Comparison of ENCODE assay signal across 8 cellular contexts in the genomic region with DNA sequence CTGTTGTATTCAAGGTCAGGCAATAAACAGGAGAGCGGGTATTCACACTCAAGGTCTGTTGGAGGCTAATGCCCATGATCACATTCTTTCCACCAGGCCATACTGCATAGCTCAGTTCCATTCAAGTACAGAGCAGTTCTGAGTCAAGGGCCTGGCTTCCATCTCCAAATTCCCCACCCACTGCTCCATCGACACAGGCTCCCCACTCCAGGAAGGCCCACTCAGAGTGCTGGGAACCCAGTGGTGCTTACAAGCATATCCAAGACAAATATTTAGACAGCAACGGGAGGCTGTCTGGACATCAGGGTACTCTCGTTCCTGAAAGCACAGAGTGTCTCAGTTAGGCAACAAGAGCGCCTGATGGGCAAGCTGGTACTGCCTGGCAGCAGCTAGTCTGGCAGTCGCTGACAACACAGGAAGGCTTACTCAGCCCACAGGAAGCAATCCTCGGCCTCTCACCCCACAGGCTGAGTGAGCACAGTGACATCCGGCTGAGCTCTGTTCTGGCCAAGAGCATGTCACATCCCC. TPM values are rescaled to one million over a fixed set of nuclear protein-coding genes. Genes with fewer than 3 reads are reported as not detected.
DNase-seq lines count a peak whose midpoint lies in the region; ATAC-seq and TF ChIP-seq lines count a peak whose summit lies in the region.

No MANE protein-coding gene starts in this region.

- peak overlapping the region; percentile 43 to 69 (median 56) for H3K4me3 Mint-ChIP-seq in T-cell
- H3K4me3 Mint-ChIP-seq in activated naive CD8-positive, alpha-beta T cell treated with anti-CD3 and anti-CD28 coated beads, Interleukin-2, amount 50 U/mL, for 24 hours, result peak overlapping the region; percentile 76

- WGBS in sigmoid colon, 2 donors, result 39 to 66% methylated on average over 8 of the region's 8 CpGs

- H3K36me3 Mint-ChIP-seq in T-cell, result peaks cover 44% of the 10 kb centered on the region
- H3K36me3 Mint-ChIP-seq in activated naive CD8-positive, alpha-beta T cell treated with anti-CD3 and anti-CD28 coated beads, Interleukin-2, amount 50 U/mL, for 24 hours (ENCODE audit: low read depth), result peaks cover 4% of the 10 kb centered on the region

- no peaks in the 10 kb centered on the region for H3K9me3 Mint-ChIP-seq in T-cell
- H3K9me3 Mint-ChIP-seq in activated naive CD8-positive, alpha-beta T cell treated with anti-CD3 and anti-CD28 coated beads, Interleukin-2, amount 50 U/mL, for 24 hours, result no peaks in the 10 kb centered on the region

- peak; percentile 3 to 93 (median 56) for TF ChIP-seq EP300 in sigmoid colon (IDR thresholded peaks at IDR 0.05)

- H3K4me3 ChIP-seq in sigmoid colon, result no peak overlapping the region

- CTCF ChIA-PET in T-cell (lab: Charles Lee), result interaction anchor here (0.6 to 3.0 kb wide), 16 partner anchors 24 to 926 kb away, joined by 3 to 33 read pairs (median 4); a partner anchor contains a TSS

- intact Hi-C loops in left cardiac atrium (cut with DNase I) (loop anchor here in 1 of 2 donors (2.0 kb wide), 1 partner anchor 66 kb away; no protein-coding TSS in a partner anchor), sigmoid colon (cut with DNase I) (loop anchor here (1.0 to 2.0 kb wide), 3 partner anchors 19 to 66 kb away; a partner anchor contains a TSS)

- POLR2A ChIA-PET in T-cell (lab: Charles Lee), result interaction anchor here (0.5 to 1.2 kb wide), 7 partner anchors 28 to 637 kb away, joined by 3 to 6 read pairs (median 3); a partner anchor contains a TSS

- DNase-seq in Ammon's horn (ENCODE audit: low spot score) (peak; percentile 97), T-cell (peak; percentile 41 to 76 (median 60)), left cardiac atrium (peak; percentile 86), sigmoid colon (peak; percentile 93), D341Med (ENCODE audit: low spot score) (no peak), NCI-H1105 (lab: John Stamatoyannopoulos, UW) (no peak)
- peak; percentile 74 for DNase-seq in activated naive CD8-positive, alpha-beta T cell treated with anti-CD3 and anti-CD28 coated beads, Interleukin-2, amount 50 U/mL, for 24 hours

- peaks cover 0 to 48% (median 42%) of the 10 kb centered on the region in 4 donors for H3K4me1 ChIP-seq in sigmoid colon

- no peaks in the 10 kb centered on the region for H3K27me3 ChIP-seq in sigmoid colon

- peak; percentile 77 for ATAC-seq in HG02759 (IDR thresholded peaks at IDR 0.05; ENCODE audit: unreplicated experiment)
- peak; percentile 98 to 100 (median 100) for ATAC-seq in T-cell (replicated peaks in 1 of 4)
- peak; percentile 100 for ATAC-seq in activated naive CD8-positive, alpha-beta T cell treated with anti-CD3 and anti-CD28 coated beads, Interleukin-2, amount 50 U/mL, for 24 hours
- peak; percentile 92 to 96 for ATAC-seq in left cardiac atrium

- H3K27me3 Mint-ChIP-seq in T-cell, result no peaks in the 10 kb centered on the region
- H3K27me3 Mint-ChIP-seq in activated naive CD8-positive, alpha-beta T cell treated with anti-CD3 and anti-CD28 coated beads, Interleukin-2, amount 50 U/mL, for 24 hours, result no peaks in the 10 kb centered on the region

- peak overlapping the region; percentile 98 to 99 for H3K27ac Mint-ChIP-seq in T-cell
- H3K27ac Mint-ChIP-seq in activated naive CD8-positive, alpha-beta T cell treated with anti-CD3 and anti-CD28 coated beads, Interleukin-2, amount 50 U/mL, for 24 hours, result peak overlapping the region; percentile 92

- no peaks in the 10 kb centered on the region for H3K9me3 ChIP-seq in sigmoid colon

- TF ChIP-seq CTCF in sigmoid colon (IDR thresholded peaks at IDR 0.05), result peak; percentile 30 to 59 (median 42)

- no peak for TF ChIP-seq POLR2A in sigmoid colon (IDR thresholded peaks at IDR 0.05)

- peaks cover 5 to 19% (median 7%) of the 10 kb centered on the region in 4 donors for H3K36me3 ChIP-seq in sigmoid colon

- peak overlapping the region; percentile 65 to 79 (median 74) for H3K27ac ChIP-seq in sigmoid colon

- H3K4me1 Mint-ChIP-seq in T-cell, result peaks cover 54 to 66% (median 58%) of the 10 kb centered on the region in 3 donors
- H3K4me1 Mint-ChIP-seq in activated naive CD8-positive, alpha-beta T cell treated with anti-CD3 and anti-CD28 coated beads, Interleukin-2, amount 50 U/mL, for 24 hours, result peaks cover 35% of the 10 kb centered on the region

RNA-seq across cellular contexts. Expression of a gene that starts 40.9 kb away (rescaled TPM):
- 10 to 100 TPM; 51.3 to 80.2 (median 74.1) TPM for total RNA-seq in T-cell
- total RNA-seq in left cardiac atrium, result 10 to 100 TPM; 14.5 to 19.0 TPM
- total RNA-seq in sigmoid colon, result 10 to 100 TPM; 16.5 to 25.2 (median 21.8) TPM
- 10 to 100 TPM; 15.0 to 29.4 (median 24.1) TPM for polyA plus RNA-seq in sigmoid colon

RNA-seq across cellular contexts. Expression of a gene that starts 42.3 kb away (rescaled TPM):
- total RNA-seq in T-cell, result 10 to 100 TPM; 42.7 to 52.7 (median 49.8) TPM
- 10 to 100 TPM; 14.3 to 23.0 TPM for total RNA-seq in left cardiac atrium
- 10 to 100 TPM; 19.4 to 29.7 (median 22.7) TPM for total RNA-seq in sigmoid colon
- 10 to 100 TPM in 1 of 3 donors, 1 to 10 TPM in 2; 3.5 to 15.6 (median 4.2) TPM for polyA plus RNA-seq in sigmoid colon

Comparison
In these comparisons a context has a peak if more than half of its experiments do, and no peak if none do; other contexts are left out.
1. DNase-seq: peak in Ammon's horn (single experiment), T-cell (34 of 34), activated naive CD8-positive, alpha-beta T cell treated with anti-CD3 and anti-CD28 coated beads, Interleukin-2, amount 50 U/mL, for 24 hours (single experiment), left cardiac atrium (single experiment) and sigmoid colon (single experiment); none in D341Med (single experiment) and NCI-H1105 (single experiment).
2. Peak in every context shown above with its lines, with median percentiles within 50 percentile points of each other: ATAC-seq.